In the genomic region with DNA sequence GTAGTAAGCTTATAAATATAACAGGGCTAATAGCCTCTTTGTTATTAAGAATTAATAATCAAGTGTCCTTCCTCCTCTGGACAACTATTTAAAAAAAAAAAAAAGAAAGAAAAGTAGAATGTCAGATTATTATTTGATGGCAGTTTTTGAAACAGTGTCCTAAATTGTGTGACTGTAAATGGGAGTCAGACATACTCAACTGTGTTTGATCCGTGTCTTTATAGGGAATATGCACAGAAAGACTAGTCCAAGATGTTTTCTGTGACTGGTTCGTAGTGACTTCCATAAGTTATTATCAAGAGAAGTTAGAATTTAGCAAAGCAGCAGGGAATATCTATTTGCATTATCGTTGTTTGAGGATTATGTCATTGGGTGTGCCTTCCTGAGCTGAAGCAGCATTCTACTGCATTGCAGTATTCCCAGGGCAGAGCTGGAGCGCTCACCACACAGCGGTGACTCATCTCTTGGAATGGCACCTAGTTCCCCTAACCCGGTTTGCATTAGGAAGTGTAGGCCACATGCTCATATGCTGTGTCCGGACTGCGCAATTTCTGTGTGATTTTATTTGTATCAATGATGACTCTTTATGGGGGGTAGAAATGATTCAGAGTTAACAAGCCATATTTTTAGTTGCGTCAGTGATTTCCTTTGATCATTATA, we compare ENCODE assay signal across 9 cellular contexts. TPM values are rescaled to one million over a fixed set of nuclear protein-coding genes. Genes with fewer than 3 reads are reported as not detected.
DNase-seq lines count a peak whose midpoint lies in the region; ATAC-seq and TF ChIP-seq lines count a peak whose summit lies in the region.
"Had no signal": no experiment of that assay in that cellular context is flagged by ENCODE, and none has a peak within 500 bp of the region (broad histone marks: within the 10 kb centered on the region; RNA-seq: fewer than 3 reads in every experiment).

No MANE protein-coding gene starts in this region.

- H3K4me1 Mint-ChIP-seq in activated CD4-positive, alpha-beta T cell treated with anti-CD3 and anti-CD28 coated beads, Interleukin-2, amount 10 ng/mL, durations not matched to agents 7 days and 5 days = peaks cover 31% of the 10 kb centered on the region

- H3K27me3 Mint-ChIP-seq in activated CD4-positive, alpha-beta T cell treated with anti-CD3 and anti-CD28 coated beads, Interleukin-2, amount 10 ng/mL, durations not matched to agents 7 days and 5 days = no peaks in the 10 kb centered on the region
- H3K27me3 Mint-ChIP-seq: IgD-negative memory B cell had no signal

- H3K9me3 Mint-ChIP-seq in activated CD4-positive, alpha-beta T cell treated with anti-CD3 and anti-CD28 coated beads, Interleukin-2, amount 10 ng/mL, durations not matched to agents 7 days and 5 days = no peaks in the 10 kb centered on the region
- H3K9me3 Mint-ChIP-seq: IgD-negative memory B cell had no signal

- POLR2A ChIA-PET in activated CD4-positive, alpha-beta T cell treated with anti-CD3 and anti-CD28 coated beads, Interleukin-2, amount 10 ng/mL, durations not matched to agents 7 days and 5 days (lab: Charles Lee) = no interaction called here

- no peak overlapping the region for H3K4me3 ChIP-seq in stomach

- intact Hi-C loops in stomach (cut with DNase I; ENCODE audit: low total_unique reads) = no loop called here

- no peaks in the 10 kb centered on the region for H3K27me3 ChIP-seq in stomach

- H3K9me3 ChIP-seq in stomach = no peaks in the 10 kb centered on the region

- peak overlapping the region in 4 of 5 donors; percentile 64 to 78 (median 74) for H3K27ac ChIP-seq in stomach

- no peak for TF ChIP-seq EP300 in stomach (IDR thresholded peaks at IDR 0.05)

- H3K4me3 Mint-ChIP-seq in activated CD4-positive, alpha-beta T cell treated with anti-CD3 and anti-CD28 coated beads, Interleukin-2, amount 10 ng/mL, durations not matched to agents 7 days and 5 days = no peak overlapping the region
- H3K4me3 Mint-ChIP-seq: IgD-negative memory B cell had no signal

- in situ Hi-C loops in T47D (cut with HindIII; ENCODE audit: low pct_unique_long_range_greater_than_20kb, low sequenced_read_pairs) = no loop called here

- H3K4me1 ChIP-seq in stomach = peaks cover 28 to 67% (median 46%) of the 10 kb centered on the region in 4 donors

- CTCF ChIA-PET in activated CD4-positive, alpha-beta T cell treated with anti-CD3 and anti-CD28 coated beads, Interleukin-2, amount 10 ng/mL, durations not matched to agents 7 days and 5 days (lab: Charles Lee) = interaction anchor here (0.8 kb wide), 2 partner anchors 14 to 114 kb away, joined by 3 read pairs; no protein-coding TSS in a partner anchor

- H3K36me3 Mint-ChIP-seq in activated CD4-positive, alpha-beta T cell treated with anti-CD3 and anti-CD28 coated beads, Interleukin-2, amount 10 ng/mL, durations not matched to agents 7 days and 5 days (ENCODE audit: low read depth) = peaks cover 11% of the 10 kb centered on the region
- H3K36me3 Mint-ChIP-seq: IgD-negative memory B cell had no signal

- no peak for TF ChIP-seq CTCF in stomach (IDR thresholded peaks at IDR 0.05)

- no peak for TF ChIP-seq POLR2A in stomach (IDR thresholded peaks at IDR 0.05)

- no peak for ATAC-seq in HG02759 (IDR thresholded peaks at IDR 0.05; ENCODE audit: unreplicated experiment)

- DNase-seq in DMS 273 treated with DMSO at 0.1 percent for 48 hours (lab: John Stamatoyannopoulos, UW) (peak; percentile 75), NCI-H1694 treated with DMSO at 0.1 percent for 48 hours (lab: John Stamatoyannopoulos, UW) (peak; percentile 89), T47D (ENCODE audit: low read depth in 1 of 2, low spot score in 1 of 2) (peak; percentile 63 to 88), islet precursor cell (peak; percentile 95), stomach (peak; percentile 76), NCI-H1105 treated with DMSO at 0.1 percent for 48 hours (lab: John Stamatoyannopoulos, UW) (no peak)
- DNase-seq in activated CD4-positive, alpha-beta T cell treated with anti-CD3 and anti-CD28 coated beads, Interleukin-2, amount 10 ng/mL, durations not matched to agents 7 days and 5 days = no peak

- WGBS in stomach, 5 donors = 14 to 28% (median 21%) methylated on average over 9 of the region's 9 CpGs

- H3K36me3 ChIP-seq in stomach = peaks cover 8 to 38% (median 26%) of the 10 kb centered on the region in 4 donors

- no peak overlapping the region for H3K27ac Mint-ChIP-seq in activated CD4-positive, alpha-beta T cell treated with anti-CD3 and anti-CD28 coated beads, Interleukin-2, amount 10 ng/mL, durations not matched to agents 7 days and 5 days
- H3K27ac Mint-ChIP-seq: IgD-negative memory B cell had no signal

RNA-seq across cellular contexts. Expression of gene DYNC1H1, which starts 7.9 kb away (rescaled TPM):
- 100 to 1,000 TPM; 308 to 651 (median 392) TPM for total RNA-seq in stomach
- polyA plus RNA-seq in stomach = 100 to 1,000 TPM in 1 of 3 donors, 10 to 100 TPM in 2; 52.9 to 119 (median 56.4) TPM
- 100 to 1,000 TPM; 262 to 264 TPM for total RNA-seq in activated CD4-positive, alpha-beta T cell treated with anti-CD3 and anti-CD28 coated beads, Interleukin-2, amount 10 ng/mL, durations not matched to agents 7 days and 5 days

Comparison
In these comparisons a context has a peak if more than half of its experiments do, and no peak if none do; other contexts are left out.
1. DNase-seq: peak in DMS 273 treated with DMSO at 0.1 percent for 48 hours (single experiment), NCI-H1694 treated with DMSO at 0.1 percent for 48 hours (single experiment), T47D (2 of 2), islet precursor cell (single experiment) and stomach (single experiment); none in activated CD4-positive, alpha-beta T cell treated with anti-CD3 and anti-CD28 coated beads, Interleukin-2, amount 10 ng/mL, durations not matched to agents 7 days and 5 days (single experiment) and NCI-H1105 treated with DMSO at 0.1 percent for 48 hours (single experiment).